ENCODE assay signal across 8 cellular contexts in genomic region chr3:101828289-101828688, GRCh38. TPM values are rescaled to one million over a fixed set of nuclear protein-coding genes. Genes with fewer than 3 reads are reported as not detected.
DNase-seq lines count a peak whose midpoint lies in the region; ATAC-seq, FAIRE-seq and TF ChIP-seq lines count a peak whose summit lies in the region.

No MANE protein-coding gene starts in this region.

- H3K27ac Mint-ChIP-seq in Caco-2 (ENCODE audit: unreplicated experiment) = peak overlapping the region; percentile 88

- no peak overlapping the region for H3K23ac ChIP-seq in H1 (ENCODE audit: insufficient read length)

- BruUV-seq in Caco-2 (replicated peaks; lab: Mats Ljungman, UMichigan) = TSS peak; percentile 88

- no peak for TF ChIP-seq RAD21 in H1 (IDR thresholded peaks at IDR 0.05 in 1 of 2, conservative IDR thresholded peaks at IDR 0.05 in 1 of 2; ENCODE audit: low read depth in 2 of 2, low read length in 2 of 2)

- no peak overlapping the region for H2AFZ ChIP-seq in H1 (ENCODE audit: low read length)

- H3K4me1 ChIP-seq in Caco-2 (peaks cover 5% of the 10 kb centered on the region; the same call in 1 of the 2 replicates), H1 (replicated peaks in 1 of 4; ENCODE audit: control insufficient read depth in 3 of 4, insufficient read depth in 4 of 4, low read length in 3 of 4) (peaks cover 0 to 8% (median 4%) of the 10 kb centered on the region in 4 experiments; a peak in 5 of 7 replicates), pancreas (peaks cover 6 to 31% (median 6%) of the 10 kb centered on the region in 3 donors)

- H3K36me3 ChIP-seq in Caco-2 (ENCODE audit: control insufficient read depth, insufficient read depth, low read length) = no peaks in the 10 kb centered on the region
- peaks cover 0 to 3% (median 0%) of the 10 kb centered on the region in 4 experiments; a peak in 1 of 8 replicates for H3K36me3 ChIP-seq in H1 (ENCODE audit: control insufficient read depth in 2 of 4, insufficient read depth in 4 of 4, low read length in 3 of 4)
- H3K36me3 ChIP-seq in pancreas = no peaks in the 10 kb centered on the region

- no peak for TF ChIP-seq POLR2A in H1 (IDR thresholded peaks at IDR 0.05; ENCODE audit: control extremely low read depth in 1 of 2, low read depth in 2 of 2, low read length in 2 of 2)

- TF ChIP-seq EP300 in H1 (IDR thresholded peaks at IDR 0.05; ENCODE audit: borderline replicate concordance in 1 of 2, low read depth in 2 of 2, low read length in 2 of 2) = no peak

- no peak for FAIRE-seq in H1 (lab: Jason Lieb, UNC)
- no peak for FAIRE-seq in pancreas (lab: Jason Lieb, UNC)

- H2AK5ac ChIP-seq in H1 (ENCODE audit: low read depth, low read length) = no peak overlapping the region

- no peaks in the 10 kb centered on the region for H3K23me2 ChIP-seq in H1 (ENCODE audit: low read depth, low read length)

- H3K14ac ChIP-seq in H1 (ENCODE audit: insufficient read length) = no peak overlapping the region

- no peak overlapping the region for H4K8ac ChIP-seq in H1 (ENCODE audit: extremely low read depth, insufficient read depth, low read length)

- H4K20me1 ChIP-seq in H1 (replicated peaks in 1 of 2; ENCODE audit: control insufficient read depth in 1 of 2, insufficient read depth in 2 of 2, low read length in 2 of 2) = no peaks in the 10 kb centered on the region

- H3K27me3 ChIP-seq in Caco-2 (replicated peaks; ENCODE audit: control insufficient read depth, insufficient read depth, low read length) (no peaks in the 10 kb centered on the region), H1 (replicated peaks in 1 of 4; ENCODE audit: control insufficient read depth in 3 of 4, extremely low read depth in 1 of 4, insufficient read depth in 3 of 4, low read length in 3 of 4) (no peaks in the 10 kb centered on the region), pancreas (no peaks in the 10 kb centered on the region)

- DNase-seq in Caco-2 = no peak
- peak; percentile 14 for DNase-seq in NCI-H69 (lab: John Stamatoyannopoulos, UW)
- no peak for DNase-seq in H1 (ENCODE audit: low read depth in 1 of 2, low spot score in 2 of 2)
- DNase-seq in pancreas = no peak
- no peak for DNase-seq in D341Med (ENCODE audit: low spot score)
- DNase-seq in left colon = no peak
- DNase-seq in AG08395 (ENCODE audit: low spot score) = no peak

- H3K9me3 Mint-ChIP-seq in Caco-2 (ENCODE audit: unreplicated experiment) = no peaks in the 10 kb centered on the region

- peak overlapping the region; percentile 72 to 89 for H3K4me2 ChIP-seq in H1 (ENCODE audit: insufficient read depth in 1 of 2, low read depth in 2 of 2, low read length in 2 of 2)

- POLR2A ChIA-PET in Caco-2 (lab: Charles Lee) = no interaction called here
- POLR2A ChIA-PET in H1 (lab: Charles Lee; ENCODE audit: partially characterized antibody) = interaction anchor here (0.8 to 3.2 kb wide), 9 partner anchors 10 to 151 kb away, joined by 3 to 23 read pairs (median 5); partner anchors contain the start of genes NFKBIZ and RPL24

- ATAC-seq in pancreas (peak in 2 of 4 donors; percentile 3 to 4), GM19463 (IDR thresholded peaks at IDR 0.05; ENCODE audit: unreplicated experiment) (no peak), left colon (no peak)

- no peak overlapping the region for H3K4ac ChIP-seq in H1 (replicated peaks; ENCODE audit: insufficient read length, low read depth, low read length)

- H3K79me2 ChIP-seq in H1 (ENCODE audit: control insufficient read depth in 1 of 2, insufficient read depth in 2 of 2, low read length in 2 of 2) = no peaks in the 10 kb centered on the region

- 82% methylated on average over 3 of the region's 3 CpGs; no CpG with 5 or more reads in 1 of the 2 experiments for WGBS in H1 (ENCODE audit: extremely low coverage in 1 of 2, insufficient coverage in 1 of 2, insufficient read length in 1 of 2, insufficient replicate concordance in 2 of 2, low coverage in 1 of 2, low lambda C conversion rate in 2 of 2, missing lambda C conversion rate in 1 of 2), 2 experiments
- 6 to 7% methylated on average over 3 of the region's 3 CpGs for WGBS in pancreas, 2 donors

- H3K9ac ChIP-seq in H1 (replicated peaks in 1 of 4; ENCODE audit: extremely low read depth in 1 of 4, low read depth in 3 of 4, low read length in 3 of 4) = peak overlapping the region in 2 of 4 experiments; percentile 28 to 44; a peak in 1 of 7 replicates

- H2BK15ac ChIP-seq in H1 (ENCODE audit: low read length) = no peak overlapping the region

- H3K56ac ChIP-seq in H1 (replicated peaks; ENCODE audit: insufficient read length, low read depth, low read length) = no peak overlapping the region

- H3K4me3 ChIP-seq in Caco-2 (ENCODE audit: low read depth, low read length) = peak overlapping the region; percentile 41
- H3K4me3 ChIP-seq in H1 (ENCODE audit: extremely low read depth in 1 of 4, insufficient read depth in 2 of 4, low read depth in 3 of 4, low read length in 4 of 4) = peak overlapping the region in 3 of 4 experiments; percentile 13 to 70 (median 52); a peak in 3 of 8 replicates
- peak overlapping the region in 3 of 4 donors; percentile 26 to 53 (median 45) for H3K4me3 ChIP-seq in pancreas

- no peaks in the 10 kb centered on the region for H3K27me3 Mint-ChIP-seq in Caco-2 (ENCODE audit: insufficient read depth, unreplicated experiment)

- no peaks in the 10 kb centered on the region for H3K9me3 ChIP-seq in Caco-2
- no peaks in the 10 kb centered on the region for H3K9me3 ChIP-seq in H1 (ENCODE audit: insufficient read depth in 2 of 2, low read depth in 1 of 2, low read length in 1 of 2)
- H3K9me3 ChIP-seq in pancreas = no peaks in the 10 kb centered on the region

- H2BK5ac ChIP-seq in H1 (ENCODE audit: low read depth, low read length) = no peak overlapping the region

- H3K18ac ChIP-seq in H1 (ENCODE audit: extremely low read depth, low read length) = no peak overlapping the region

- intact Hi-C loops in Caco-2 (cut with micrococcal nuclease; ENCODE audit: unreplicated experiment) (no loop called here), pancreas (cut with DNase I) (no loop called here), left colon (cut with DNase I, micrococcal nuclease) (no loop called here)

- TF ChIP-seq CTCF in Caco-2 (IDR thresholded peaks at IDR 0.05; ENCODE audit: insufficient read depth in 1 of 2, low read depth in 1 of 2, low read length in 1 of 2, severe bottlenecking in 1 of 2, unreplicated experiment in 1 of 2) = no peak
- TF ChIP-seq CTCF in H1 (IDR thresholded peaks at IDR 0.05; ENCODE audit: control extremely low read depth in 1 of 3, insufficient read depth in 1 of 3, low read depth in 1 of 3, low read length in 3 of 3) = no peak
- TF ChIP-seq CTCF in pancreas (IDR thresholded peaks at IDR 0.05) = no peak

- H2BK20ac ChIP-seq in H1 (ENCODE audit: low read length) = no peak overlapping the region

- H3K27ac ChIP-seq in H1 (ENCODE audit: low read depth, low read length) (no peak overlapping the region), pancreas (peak overlapping the region; percentile 59 to 91 (median 81))

- no peak overlapping the region for H4K5ac ChIP-seq in H1 (ENCODE audit: insufficient read length, low read depth, low read length)

- no peak overlapping the region for H2BK120ac ChIP-seq in H1 (replicated peaks; ENCODE audit: low read depth, low read length)

- no peak overlapping the region; the same call in 1 of the 2 replicates for H2BK12ac ChIP-seq in H1 (ENCODE audit: low read depth, low read length)

- H3K36me3 Mint-ChIP-seq in Caco-2 (ENCODE audit: insufficient read depth, unreplicated experiment) = no peaks in the 10 kb centered on the region

- no peaks in the 10 kb centered on the region; the same call in 1 of the 2 replicates for H3K79me1 ChIP-seq in H1 (ENCODE audit: low read depth, low read length)

- no peaks in the 10 kb centered on the region for H3K4me1 Mint-ChIP-seq in Caco-2 (ENCODE audit: low read depth, unreplicated experiment)

- H4K91ac ChIP-seq in H1 (replicated peaks; ENCODE audit: insufficient read length, low read length) = no peak overlapping the region

- CTCF ChIA-PET in Caco-2 (lab: Charles Lee) = no interaction called here
- CTCF ChIA-PET in H1 (lab: Charles Lee; ENCODE audit: partially characterized antibody) = interaction anchor here (0.7 to 2.0 kb wide), 4 partner anchors 14 to 27 kb away, joined by 3 to 6 read pairs (median 4); no protein-coding TSS in a partner anchor

- H3K4me3 Mint-ChIP-seq in Caco-2 (ENCODE audit: unreplicated experiment) = peak overlapping the region; percentile 87

TF ChIP-seq in H1, 55 proteins besides CTCF, POLR2A, EP300 and RAD21 (continues in another document):
- TF ChIP-seq SP2 (IDR thresholded peaks at IDR 0.05; ENCODE audit: low read length) (no peak), JUN (IDR thresholded peaks at IDR 0.05; ENCODE audit: low read depth, low read length) (no peak), RFX5 (IDR thresholded peaks at IDR 0.05; ENCODE audit: borderline replicate concordance, low read depth, low read length) (no peak), YY1 (IDR thresholded peaks at IDR 0.05; ENCODE audit: low read depth, low read length) (no peak), CHD2 (IDR thresholded peaks at IDR 0.05; ENCODE audit: low read length) (no peak), SIRT6 (IDR thresholded peaks at IDR 0.05; ENCODE audit: low read length) (no peak)

RNA-seq across cellular contexts. Expression of gene NFKBIZ, which starts 21.0 kb away (rescaled TPM):
- total RNA-seq in Caco-2 (2022) (20.2 and 24.5 TPM in 2 replicates), pancreas (10 to 100 TPM; 20.4 to 90.7 (median 31.2) TPM), left colon (100 to 1,000 TPM in 1 of 2 donors, 10 to 100 TPM in 1; 86.5 to 170 TPM)
- 24.5 TPM in 2 replicates for total RNA-seq in H1 (2021; fragmentation: NEBNext Ultra II Directional; extraction: Animal tissue kit (Norgen Biotek cat#: 25700))
- polyA plus RNA-seq in H1 (2011; rRNA removed) (7.2 and 7.6 TPM in 2 replicates), pancreas (10 to 100 TPM; 16.5 to 24.4 TPM)
- polyA plus RNA-seq in H1 (2011; cell fraction: cytosol; rRNA removed) = 11.7 TPM
- polyA plus RNA-seq in H1 (2011; cell fraction: nucleus; rRNA removed) = 28.2 TPM
- polyA plus RNA-seq in H1 (2012, experiment 1 of 2) = 6.3 to 9.7 TPM (median 9.1 TPM) in 4 replicates
- polyA plus RNA-seq in H1 (2012, experiment 2 of 2) = 0.87 TPM
- 14.6 TPM for polyA plus RNA-seq in H1 (2013, experiment 1 of 2)
- 13.6 TPM for polyA plus RNA-seq in H1 (2013, experiment 2 of 2)
- polyA minus RNA-seq in H1 (2011; rRNA and poly(A)+ RNA removed) = 28.3 and 29.0 TPM in 2 replicates
- polyA minus RNA-seq in H1 (2011; cell fraction: cytosol; rRNA and poly(A)+ RNA removed) = 11.5 TPM
- 77.8 TPM for polyA minus RNA-seq in H1 (2011; cell fraction: nucleus; rRNA and poly(A)+ RNA removed)

RNA-seq across cellular contexts. Expression of gene NXPE3, which starts 49.3 kb away (rescaled TPM):
- 4.9 and 5.3 TPM in 2 replicates for total RNA-seq in Caco-2 (2022)
- 22.7 and 23.3 TPM in 2 replicates for total RNA-seq in H1 (2021; fragmentation: NEBNext Ultra II Directional; extraction: Animal tissue kit (Norgen Biotek cat#: 25700))
- polyA plus RNA-seq in H1 (2011; rRNA removed) = 10.9 and 12.1 TPM in 2 replicates
- 15.3 TPM for polyA plus RNA-seq in H1 (2011; cell fraction: cytosol; rRNA removed)
- 14.8 TPM for polyA plus RNA-seq in H1 (2011; cell fraction: nucleus; rRNA removed)
- polyA plus RNA-seq in H1 (2012, experiment 1 of 2) = 11.3 to 13.5 TPM (median 12.8 TPM) in 4 replicates
- 2.9 TPM for polyA plus RNA-seq in H1 (2012, experiment 2 of 2)
- 13.5 TPM for polyA plus RNA-seq in H1 (2013, experiment 1 of 2)
- polyA plus RNA-seq in H1 (2013, experiment 2 of 2) = 14.3 TPM
- polyA minus RNA-seq in H1 (2011; rRNA and poly(A)+ RNA removed) = 39.3 and 41.7 TPM in 2 replicates
- polyA minus RNA-seq in H1 (2011; cell fraction: cytosol; rRNA and poly(A)+ RNA removed) = 10.7 TPM
- 24.1 TPM for polyA minus RNA-seq in H1 (2011; cell fraction: nucleus; rRNA and poly(A)+ RNA removed)
- total RNA-seq in pancreas = 1 to 10 TPM; 1.8 to 4.3 (median 2.4) TPM
- polyA plus RNA-seq in pancreas = 1 to 10 TPM; 1.4 to 3.3 TPM
- total RNA-seq in left colon = 1 to 10 TPM; 2.7 to 5.4 TPM
